Comparison of ENCODE assay signal across 1 cellular context in genomic region chr6:147528511-147529145, GRCh38.
A peak's percentile ranks its signal among the peaks of the same experiment; 100 is the strongest.
TF ChIP-seq lines count a peak whose summit lies in the region.

No MANE protein-coding gene starts in this region.

TF ChIP-seq in K562, 482 proteins besides CTCF, POLR2A, EP300 and RAD21:
- TF ChIP-seq GATAD2B (IDR thresholded peaks at IDR 0.05; ENCODE audit: borderline replicate concordance) (no peak), MTA1 (IDR thresholded peaks at IDR 0.05; ENCODE audit: borderline replicate concordance) (no peak), LEF1 (IDR thresholded peaks at IDR 0.05) (no peak), CREM (IDR thresholded peaks at IDR 0.05; ENCODE audit: low read depth) (no peak), XRCC3 (IDR thresholded peaks at IDR 0.05) (no peak), TRIM28 (IDR thresholded peaks at IDR 0.05) (no peak), DDX20 (tag; IDR thresholded peaks at IDR 0.05; ENCODE audit: low read depth) (no peak), TAF9B (IDR thresholded peaks at IDR 0.05; ENCODE audit: partially characterized antibody) (no peak), ZNF253 (CRISPR knock-in tag; conservative IDR thresholded peaks at IDR 0.05) (no peak), HNRNPLL (IDR thresholded peaks at IDR 0.05; ENCODE audit: low read depth, low read length, poor library complexity, severe bottlenecking) (no peak), MECOM (CRISPR knock-in tag; IDR thresholded peaks at IDR 0.05) (no peak), U2AF2 (optimal IDR thresholded peaks at IDR 0.05; ENCODE audit: low read depth, low read length) (no peak), ZNF583 (CRISPR knock-in tag; IDR thresholded peaks at IDR 0.05) (no peak), PBX2 (CRISPR knock-in tag; IDR thresholded peaks at IDR 0.05; ENCODE audit: low read depth) (no peak), PBX2 (tag; conservative IDR thresholded peaks at IDR 0.05; ENCODE audit: low read depth) (no peak), FOXK2 (conservative IDR thresholded peaks at IDR 0.05 in 1 of 2, IDR thresholded peaks at IDR 0.05 in 1 of 2; ENCODE audit: low read depth in 2 of 2) (no peak), CHD1 (IDR thresholded peaks at IDR 0.05; ENCODE audit: low read length) (no peak), JUNB (CRISPR knock-in tag; conservative IDR thresholded peaks at IDR 0.05) (no peak), ZFP1 (CRISPR knock-in tag; IDR thresholded peaks at IDR 0.05) (no peak), RCOR1 (IDR thresholded peaks at IDR 0.05; ENCODE audit: borderline replicate concordance in 1 of 2, low read depth in 2 of 2, low read length in 2 of 2) (peak in 1 of 2 experiments; percentile 87; a peak in 2 of 4 replicates), THAP12 (CRISPR knock-in tag; IDR thresholded peaks at IDR 0.05) (no peak), POU5F1 (IDR thresholded peaks at IDR 0.05; ENCODE audit: borderline replicate concordance, low read depth, low read length, partially characterized antibody) (no peak), ZNF23 (CRISPR knock-in tag; IDR thresholded peaks at IDR 0.05) (no peak), CLOCK (CRISPR knock-in tag; IDR thresholded peaks at IDR 0.05; ENCODE audit: borderline replicate concordance) (no peak), RBM14 (IDR thresholded peaks at IDR 0.05; ENCODE audit: borderline replicate concordance, insufficient read depth, low read depth, low read length) (no peak), ZNF184 (CRISPR knock-in tag; IDR thresholded peaks at IDR 0.05) (no peak), CBFA2T3 (IDR thresholded peaks at IDR 0.05) (peak; percentile 19; the same call in 1 of the 2 replicates), TARDBP (IDR thresholded peaks at IDR 0.05) (no peak), ZNF280B (CRISPR knock-in tag; IDR thresholded peaks at IDR 0.05) (no peak), NCOA4 (IDR thresholded peaks at IDR 0.05; ENCODE audit: partially characterized antibody) (no peak), SREBF1 (IDR thresholded peaks at IDR 0.05; ENCODE audit: borderline replicate concordance, low read depth, low read length) (no peak), ZNF644 (tag; IDR thresholded peaks at IDR 0.05; ENCODE audit: low read depth) (no peak), PHF21A (IDR thresholded peaks at IDR 0.05; ENCODE audit: borderline replicate concordance, low read depth) (peak; percentile 55; the same call in 1 of the 2 replicates), KDM1A (IDR thresholded peaks at IDR 0.05) (peak; percentile 81 to 83), ZNF274 (IDR thresholded peaks at IDR 0.05; ENCODE audit: borderline replicate concordance, low read depth, low read length) (no peak), DACH1 (IDR thresholded peaks at IDR 0.05; ENCODE audit: partially characterized antibody) (peak; percentile 18), PCBP2 (IDR thresholded peaks at IDR 0.05; ENCODE audit: low read depth, low read length, poor library complexity, severe bottlenecking) (no peak), RAD51 (IDR thresholded peaks at IDR 0.05; ENCODE audit: borderline replicate concordance, low read depth) (no peak)
- TF ChIP-seq, protein P1, sequence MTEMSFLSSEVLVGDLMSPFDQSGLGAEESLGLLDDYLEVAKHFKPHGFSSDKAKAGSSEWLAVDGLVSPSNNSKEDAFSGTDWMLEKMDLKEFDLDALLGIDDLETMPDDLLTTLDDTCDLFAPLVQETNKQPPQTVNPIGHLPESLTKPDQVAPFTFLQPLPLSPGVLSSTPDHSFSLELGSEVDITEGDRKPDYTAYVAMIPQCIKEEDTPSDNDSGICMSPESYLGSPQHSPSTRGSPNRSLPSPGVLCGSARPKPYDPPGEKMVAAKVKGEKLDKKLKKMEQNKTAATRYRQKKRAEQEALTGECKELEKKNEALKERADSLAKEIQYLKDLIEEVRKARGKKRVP (CRISPR knock-in tag; IDR thresholded peaks at IDR 0.05): no peak
- TF ChIP-seq, protein P2, sequence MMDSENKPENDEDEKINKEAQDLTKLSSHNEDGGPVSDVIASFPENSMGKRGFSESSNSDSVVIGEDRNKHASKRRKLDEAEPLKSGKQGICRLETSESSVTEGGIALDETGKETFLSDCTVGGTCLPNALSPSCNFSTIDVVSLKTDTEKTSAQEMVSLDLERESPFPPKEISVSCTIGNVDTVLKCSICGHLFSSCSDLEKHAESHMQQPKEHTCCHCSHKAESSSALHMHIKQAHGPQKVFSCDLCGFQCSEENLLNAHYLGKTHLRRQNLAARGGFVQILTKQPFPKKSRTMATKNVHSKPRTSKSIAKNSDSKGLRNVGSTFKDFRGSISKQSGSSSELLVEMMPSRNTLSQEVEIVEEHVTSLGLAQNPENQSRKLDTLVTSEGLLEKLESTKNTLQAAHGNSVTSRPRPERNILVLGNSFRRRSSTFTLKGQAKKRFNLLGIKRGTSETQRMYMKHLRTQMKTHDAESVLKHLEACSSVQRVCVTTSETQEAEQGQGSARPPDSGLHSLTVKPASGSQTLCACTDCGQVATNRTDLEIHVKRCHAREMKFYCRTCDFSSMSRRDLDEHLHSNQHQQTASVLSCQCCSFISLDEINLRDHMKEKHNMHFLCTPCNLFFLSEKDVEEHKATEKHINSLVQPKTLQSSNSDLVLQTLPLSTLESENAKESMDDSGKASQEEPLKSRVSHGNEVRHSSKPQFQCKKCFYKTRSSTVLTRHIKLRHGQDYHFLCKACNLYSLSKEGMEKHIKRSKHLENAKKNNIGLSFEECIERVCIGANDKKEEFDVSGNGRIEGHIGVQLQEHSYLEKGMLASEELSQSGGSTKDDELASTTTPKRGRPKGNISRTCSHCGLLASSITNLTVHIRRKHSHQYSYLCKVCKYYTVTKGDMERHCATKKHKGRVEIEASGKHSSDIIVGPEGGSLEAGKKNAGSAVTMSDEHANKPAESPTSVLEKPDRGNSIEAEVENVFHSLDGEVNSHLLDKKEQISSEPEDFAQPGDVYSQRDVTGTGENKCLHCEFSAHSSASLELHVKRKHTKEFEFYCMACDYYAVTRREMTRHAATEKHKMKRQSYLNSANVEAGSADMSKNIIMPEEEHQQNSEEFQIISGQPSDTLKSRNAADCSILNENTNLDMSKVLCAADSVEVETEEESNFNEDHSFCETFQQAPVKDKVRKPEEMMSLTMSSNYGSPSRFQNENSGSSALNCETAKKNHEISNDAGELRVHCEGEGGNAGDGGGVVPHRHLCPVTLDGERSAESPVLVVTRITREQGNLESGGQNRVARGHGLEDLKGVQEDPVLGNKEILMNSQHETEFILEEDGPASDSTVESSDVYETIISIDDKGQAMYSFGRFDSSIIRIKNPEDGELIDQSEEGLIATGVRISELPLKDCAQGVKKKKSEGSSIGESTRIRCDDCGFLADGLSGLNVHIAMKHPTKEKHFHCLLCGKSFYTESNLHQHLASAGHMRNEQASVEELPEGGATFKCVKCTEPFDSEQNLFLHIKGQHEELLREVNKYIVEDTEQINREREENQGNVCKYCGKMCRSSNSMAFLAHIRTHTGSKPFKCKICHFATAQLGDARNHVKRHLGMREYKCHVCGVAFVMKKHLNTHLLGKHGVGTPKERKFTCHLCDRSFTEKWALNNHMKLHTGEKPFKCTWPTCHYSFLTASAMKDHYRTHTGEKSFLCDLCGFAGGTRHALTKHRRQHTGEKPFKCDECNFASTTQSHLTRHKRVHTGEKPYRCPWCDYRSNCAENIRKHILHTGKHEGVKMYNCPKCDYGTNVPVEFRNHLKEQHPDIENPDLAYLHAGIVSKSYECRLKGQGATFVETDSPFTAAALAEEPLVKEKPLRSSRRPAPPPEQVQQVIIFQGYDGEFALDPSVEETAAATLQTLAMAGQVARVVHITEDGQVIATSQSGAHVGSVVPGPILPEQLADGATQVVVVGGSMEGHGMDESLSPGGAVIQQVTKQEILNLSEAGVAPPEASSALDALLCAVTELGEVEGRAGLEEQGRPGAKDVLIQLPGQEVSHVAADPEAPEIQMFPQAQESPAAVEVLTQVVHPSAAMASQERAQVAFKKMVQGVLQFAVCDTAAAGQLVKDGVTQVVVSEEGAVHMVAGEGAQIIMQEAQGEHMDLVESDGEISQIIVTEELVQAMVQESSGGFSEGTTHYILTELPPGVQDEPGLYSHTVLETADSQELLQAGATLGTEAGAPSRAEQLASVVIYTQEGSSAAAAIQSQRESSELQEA (IDR thresholded peaks at IDR 0.05; ENCODE audit: low read depth): no peak
- TF ChIP-seq, protein P3, sequence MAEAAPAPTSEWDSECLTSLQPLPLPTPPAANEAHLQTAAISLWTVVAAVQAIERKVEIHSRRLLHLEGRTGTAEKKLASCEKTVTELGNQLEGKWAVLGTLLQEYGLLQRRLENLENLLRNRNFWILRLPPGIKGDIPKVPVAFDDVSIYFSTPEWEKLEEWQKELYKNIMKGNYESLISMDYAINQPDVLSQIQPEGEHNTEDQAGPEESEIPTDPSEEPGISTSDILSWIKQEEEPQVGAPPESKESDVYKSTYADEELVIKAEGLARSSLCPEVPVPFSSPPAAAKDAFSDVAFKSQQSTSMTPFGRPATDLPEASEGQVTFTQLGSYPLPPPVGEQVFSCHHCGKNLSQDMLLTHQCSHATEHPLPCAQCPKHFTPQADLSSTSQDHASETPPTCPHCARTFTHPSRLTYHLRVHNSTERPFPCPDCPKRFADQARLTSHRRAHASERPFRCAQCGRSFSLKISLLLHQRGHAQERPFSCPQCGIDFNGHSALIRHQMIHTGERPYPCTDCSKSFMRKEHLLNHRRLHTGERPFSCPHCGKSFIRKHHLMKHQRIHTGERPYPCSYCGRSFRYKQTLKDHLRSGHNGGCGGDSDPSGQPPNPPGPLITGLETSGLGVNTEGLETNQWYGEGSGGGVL (CRISPR knock-in tag; IDR thresholded peaks at IDR 0.05): no peak
- TF ChIP-seq, protein P4, sequence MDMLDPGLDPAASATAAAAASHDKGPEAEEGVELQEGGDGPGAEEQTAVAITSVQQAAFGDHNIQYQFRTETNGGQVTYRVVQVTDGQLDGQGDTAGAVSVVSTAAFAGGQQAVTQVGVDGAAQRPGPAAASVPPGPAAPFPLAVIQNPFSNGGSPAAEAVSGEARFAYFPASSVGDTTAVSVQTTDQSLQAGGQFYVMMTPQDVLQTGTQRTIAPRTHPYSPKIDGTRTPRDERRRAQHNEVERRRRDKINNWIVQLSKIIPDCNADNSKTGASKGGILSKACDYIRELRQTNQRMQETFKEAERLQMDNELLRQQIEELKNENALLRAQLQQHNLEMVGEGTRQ (CRISPR knock-in tag; IDR thresholded peaks at IDR 0.05): 0 out of 2 replicates have a peak, but pooled peaks have one; percentile 0
